Comparison of ENCODE assay signal across 13 cellular contexts in the genomic region with DNA sequence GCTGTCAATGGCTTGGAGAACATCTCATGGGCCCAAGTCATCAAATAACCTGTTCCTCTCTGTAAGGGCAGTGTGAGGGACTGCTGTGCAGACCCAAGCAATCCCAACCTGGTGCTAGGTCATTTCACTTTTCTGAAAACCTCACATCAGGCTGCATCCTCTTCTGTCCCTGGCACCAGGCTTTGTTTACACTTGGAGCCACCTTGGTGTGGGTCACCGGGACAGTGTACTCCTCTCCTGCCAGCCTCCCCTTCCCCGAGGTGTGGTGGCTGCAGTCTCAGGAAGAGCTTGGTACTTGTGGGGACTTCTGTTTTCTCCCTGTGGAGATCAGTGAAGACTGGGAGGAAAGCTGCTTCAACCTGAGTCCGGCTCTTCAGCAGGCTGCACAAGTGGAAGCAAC. TPM values are rescaled to one million over a fixed set of nuclear protein-coding genes. Genes with fewer than 3 reads are reported as not detected.
A peak's percentile ranks its signal among the peaks of the same experiment; 100 is the strongest.
DNase-seq lines count a peak whose midpoint lies in the region; ATAC-seq and TF ChIP-seq lines count a peak whose summit lies in the region.
"Had no signal": no experiment of that assay in that cellular context is flagged by ENCODE, and none has a peak within 500 bp of the region (broad histone marks: within the 10 kb centered on the region; RNA-seq: fewer than 3 reads in every experiment).

No MANE protein-coding gene starts in this region.

- H3K4me1 ChIP-seq in fibroblast of lung (ENCODE audit: control insufficient read depth, extremely low read depth, insufficient read depth, low read length) = peaks cover 17% of the 10 kb centered on the region

- no peak overlapping the region for H3K4me3 ChIP-seq in fibroblast of lung (replicated peaks in 1 of 4; ENCODE audit: control extremely low read depth in 1 of 4, insufficient read depth in 1 of 4, low read depth in 3 of 4, low read length in 4 of 4)

- no peaks in the 10 kb centered on the region for H3K27me3 ChIP-seq in fibroblast of lung (ENCODE audit: control insufficient read depth, insufficient read depth, low read length)
- H3K27me3 ChIP-seq: foreskin keratinocyte had no signal

- no peak overlapping the region for H3K4me2 ChIP-seq in fibroblast of lung (ENCODE audit: extremely low read depth, insufficient read depth, low read length)

- CTCF ChIA-PET in activated CD4-positive, alpha-beta memory T cell treated with anti-CD3 and anti-CD28 coated beads, Interleukin-2, amount 10 ng/mL, durations not matched to agents 7 days and 5 days (lab: Charles Lee) = interaction anchor here (1.7 to 4.2 kb wide), 3 partner anchors 12 to 36 kb away, joined by 3 to 31 read pairs (median 7); partner anchors contain the start of genes PRMT7, SLC7A6 and SLC7A6OS

- no peak for DNase-seq in activated T-cell treated with anti-CD3 and anti-CD28 coated beads, Interleukin-2, amount 50 U/mL, for 72 hours
- DNase-seq in activated T-cell treated with anti-CD3 and anti-CD28 coated beads, Interleukin-2, amount 50 U/mL, for 4 hours = no peak
- no peak for DNase-seq in activated CD4-positive, alpha-beta memory T cell treated with anti-CD3 and anti-CD28 coated beads, Interleukin-2, amount 10 ng/mL, durations not matched to agents 7 days and 5 days
- no peak for DNase-seq in fibroblast of lung (ENCODE audit: low read depth in 2 of 2)
- no peak for DNase-seq in stimulated activated effector memory CD8-positive, alpha-beta T cell treated with anti-CD3 and anti-CD28 coated beads, Interleukin-12 subunit alpha, Interleukin-12 subunit beta, amount 100 ng/mL, for 72 hours (ENCODE audit: low spot score in 2 of 2)
- DNase-seq in kidney glomerular epithelial cell (lab: John Stamatoyannopoulos, UW) = no peak
- no peak for DNase-seq in glomerular visceral epithelial cell (ENCODE audit: extremely low spot score)
- no peak for DNase-seq in NCI-H146 treated with DMSO at 0.1 percent for 48 hours (lab: John Stamatoyannopoulos, UW; ENCODE audit: unreplicated experiment)
- DNase-seq: activated naive CD4-positive, alpha-beta T cell treated with anti-CD3 and anti-CD28 coated beads, Interleukin-2, amount 50 U/mL, for 16 hours; cortex of kidney; stimulated activated CD4-positive, alpha-beta T cell treated with anti-CD3 and anti-CD28 coated beads, Interleukin-15, amount 100 ng/mL, for 24 hours had no signal

- ATAC-seq in activated T-cell treated with anti-CD3 and anti-CD28 coated beads, Interleukin-2, amount 50 U/mL, for 72 hours (replicated peaks in 1 of 2) = no peak
- no peak for ATAC-seq in activated T-cell treated with anti-CD3 and anti-CD28 coated beads, Interleukin-2, amount 50 U/mL, for 4 hours
- ATAC-seq in stimulated activated effector memory CD8-positive, alpha-beta T cell treated with anti-CD3 and anti-CD28 coated beads, Interleukin-12 subunit alpha, Interleukin-12 subunit beta, amount 100 ng/mL, for 72 hours = no peak
- ATAC-seq: left lobe of liver had no signal

- peaks cover 29% of the 10 kb centered on the region for H3K36me3 ChIP-seq in fibroblast of lung (ENCODE audit: control insufficient read depth, insufficient read depth, low read length)

- H3K9ac ChIP-seq in fibroblast of lung (ENCODE audit: insufficient read depth, low read length) = no peak overlapping the region

- H3K9me3 Mint-ChIP-seq in activated T-cell treated with anti-CD3 and anti-CD28 coated beads, Interleukin-2, amount 50 U/mL, for 72 hours = no peaks in the 10 kb centered on the region
- no peaks in the 10 kb centered on the region for H3K9me3 Mint-ChIP-seq in activated T-cell treated with anti-CD3 and anti-CD28 coated beads, Interleukin-2, amount 50 U/mL, for 4 hours
- H3K9me3 Mint-ChIP-seq in activated CD4-positive, alpha-beta memory T cell treated with anti-CD3 and anti-CD28 coated beads, Interleukin-2, amount 10 ng/mL, durations not matched to agents 7 days and 5 days = no peaks in the 10 kb centered on the region
- no peaks in the 10 kb centered on the region for H3K9me3 Mint-ChIP-seq in stimulated activated effector memory CD8-positive, alpha-beta T cell treated with anti-CD3 and anti-CD28 coated beads, Interleukin-12 subunit alpha, Interleukin-12 subunit beta, amount 100 ng/mL, for 72 hours

- H3K9me3 ChIP-seq in fibroblast of lung (ENCODE audit: control insufficient read depth, insufficient read depth, low read depth, low read length) = no peaks in the 10 kb centered on the region

- H4K20me1 ChIP-seq in fibroblast of lung (ENCODE audit: control insufficient read depth, extremely low read depth, insufficient read depth, low read length) = no peaks in the 10 kb centered on the region

- no peaks in the 10 kb centered on the region for H3K79me2 ChIP-seq in fibroblast of lung (ENCODE audit: control insufficient read depth, insufficient read depth, low read length)

- no peak overlapping the region for H3K4me3 Mint-ChIP-seq in activated T-cell treated with anti-CD3 and anti-CD28 coated beads, Interleukin-2, amount 50 U/mL, for 72 hours
- no peak overlapping the region for H3K4me3 Mint-ChIP-seq in activated T-cell treated with anti-CD3 and anti-CD28 coated beads, Interleukin-2, amount 50 U/mL, for 4 hours
- no peak overlapping the region for H3K4me3 Mint-ChIP-seq in activated CD4-positive, alpha-beta memory T cell treated with anti-CD3 and anti-CD28 coated beads, Interleukin-2, amount 10 ng/mL, durations not matched to agents 7 days and 5 days
- H3K4me3 Mint-ChIP-seq in stimulated activated effector memory CD8-positive, alpha-beta T cell treated with anti-CD3 and anti-CD28 coated beads, Interleukin-12 subunit alpha, Interleukin-12 subunit beta, amount 100 ng/mL, for 72 hours = no peak overlapping the region

- peaks cover 13 to 45% of the 10 kb centered on the region in 2 donors for H3K36me3 Mint-ChIP-seq in activated T-cell treated with anti-CD3 and anti-CD28 coated beads, Interleukin-2, amount 50 U/mL, for 72 hours (ENCODE audit: insufficient read depth in 2 of 2)
- peaks cover 59% of the 10 kb centered on the region for H3K36me3 Mint-ChIP-seq in activated T-cell treated with anti-CD3 and anti-CD28 coated beads, Interleukin-2, amount 50 U/mL, for 4 hours (ENCODE audit: insufficient read depth)
- H3K36me3 Mint-ChIP-seq in activated CD4-positive, alpha-beta memory T cell treated with anti-CD3 and anti-CD28 coated beads, Interleukin-2, amount 10 ng/mL, durations not matched to agents 7 days and 5 days (ENCODE audit: low read depth) = peaks cover 82% of the 10 kb centered on the region
- H3K36me3 Mint-ChIP-seq in stimulated activated effector memory CD8-positive, alpha-beta T cell treated with anti-CD3 and anti-CD28 coated beads, Interleukin-12 subunit alpha, Interleukin-12 subunit beta, amount 100 ng/mL, for 72 hours = peaks cover 100% of the 10 kb centered on the region

- peak overlapping the region; percentile 30 for H3K27ac ChIP-seq in fibroblast of lung (ENCODE audit: insufficient read depth, low read length)

- H2AFZ ChIP-seq in fibroblast of lung (ENCODE audit: low read length) = no peak overlapping the region

- POLR2A ChIA-PET in activated CD4-positive, alpha-beta memory T cell treated with anti-CD3 and anti-CD28 coated beads, Interleukin-2, amount 10 ng/mL, durations not matched to agents 7 days and 5 days (lab: Charles Lee) = interaction anchor here (1.1 to 9.4 kb wide), 5 partner anchors 11 to 53 kb away, joined by 3 to 85 read pairs (median 6); partner anchors contain the start of genes PLA2G15, PRMT7, SLC7A6 and SLC7A6OS

- no peaks in the 10 kb centered on the region for H3K27me3 Mint-ChIP-seq in activated T-cell treated with anti-CD3 and anti-CD28 coated beads, Interleukin-2, amount 50 U/mL, for 72 hours (ENCODE audit: low read depth)
- no peaks in the 10 kb centered on the region for H3K27me3 Mint-ChIP-seq in activated T-cell treated with anti-CD3 and anti-CD28 coated beads, Interleukin-2, amount 50 U/mL, for 4 hours (ENCODE audit: low read depth)
- no peaks in the 10 kb centered on the region for H3K27me3 Mint-ChIP-seq in activated CD4-positive, alpha-beta memory T cell treated with anti-CD3 and anti-CD28 coated beads, Interleukin-2, amount 10 ng/mL, durations not matched to agents 7 days and 5 days

- no peak for TF ChIP-seq CTCF in fibroblast of lung (conservative IDR thresholded peaks at IDR 0.05 in 1 of 2, IDR thresholded peaks at IDR 0.05 in 1 of 2; ENCODE audit: low read depth in 1 of 2, low read length in 2 of 2)

- H3K27ac Mint-ChIP-seq in activated T-cell treated with anti-CD3 and anti-CD28 coated beads, Interleukin-2, amount 50 U/mL, for 72 hours = peak overlapping the region; percentile 48
- peak overlapping the region; percentile 19 for H3K27ac Mint-ChIP-seq in activated CD4-positive, alpha-beta memory T cell treated with anti-CD3 and anti-CD28 coated beads, Interleukin-2, amount 10 ng/mL, durations not matched to agents 7 days and 5 days
- H3K27ac Mint-ChIP-seq in stimulated activated effector memory CD8-positive, alpha-beta T cell treated with anti-CD3 and anti-CD28 coated beads, Interleukin-12 subunit alpha, Interleukin-12 subunit beta, amount 100 ng/mL, for 72 hours = peak overlapping the region; percentile 29

- H3K4me1 Mint-ChIP-seq in activated T-cell treated with anti-CD3 and anti-CD28 coated beads, Interleukin-2, amount 50 U/mL, for 72 hours (ENCODE audit: low read depth) = peaks cover 22% of the 10 kb centered on the region
- H3K4me1 Mint-ChIP-seq in activated T-cell treated with anti-CD3 and anti-CD28 coated beads, Interleukin-2, amount 50 U/mL, for 4 hours (ENCODE audit: low read depth) = peaks cover 11% of the 10 kb centered on the region
- H3K4me1 Mint-ChIP-seq in activated CD4-positive, alpha-beta memory T cell treated with anti-CD3 and anti-CD28 coated beads, Interleukin-2, amount 10 ng/mL, durations not matched to agents 7 days and 5 days = peaks cover 14% of the 10 kb centered on the region
- H3K4me1 Mint-ChIP-seq in stimulated activated effector memory CD8-positive, alpha-beta T cell treated with anti-CD3 and anti-CD28 coated beads, Interleukin-12 subunit alpha, Interleukin-12 subunit beta, amount 100 ng/mL, for 72 hours = peaks cover 16% of the 10 kb centered on the region

RNA-seq across cellular contexts. Expression of gene SLC7A6OS, which starts 12.4 kb away (rescaled TPM):
- total RNA-seq in activated T-cell treated with anti-CD3 and anti-CD28 coated beads, Interleukin-2, amount 50 U/mL, for 72 hours = 10 to 100 TPM; 21.9 to 25.8 TPM
- total RNA-seq in activated T-cell treated with anti-CD3 and anti-CD28 coated beads, Interleukin-2, amount 50 U/mL, for 4 hours = 10 to 100 TPM; 19.0 to 27.6 (median 21.5) TPM
- total RNA-seq in activated CD4-positive, alpha-beta memory T cell treated with anti-CD3 and anti-CD28 coated beads, Interleukin-2, amount 10 ng/mL, durations not matched to agents 7 days and 5 days = 10 to 100 TPM; 30.4 to 31.2 TPM
- total RNA-seq in fibroblast of lung = 16.4 and 19.5 TPM in 2 replicates
- polyA plus RNA-seq in fibroblast of lung = 8.7 and 10.0 TPM in 2 replicates
- 8.5 and 9.1 TPM in 2 replicates for polyA plus RNA-seq in fibroblast of lung (2012)
- polyA minus RNA-seq in fibroblast of lung (ENCODE audit: low replicate concordance) = 2.3 and 6.4 TPM in 2 replicates

RNA-seq across cellular contexts. Expression of gene PRMT7, which starts 12.5 kb away (rescaled TPM):
- total RNA-seq in activated T-cell treated with anti-CD3 and anti-CD28 coated beads, Interleukin-2, amount 50 U/mL, for 72 hours = 10 to 100 TPM; 71.2 to 75.9 TPM
- 10 to 100 TPM; 60.3 to 66.8 (median 63.0) TPM for total RNA-seq in activated T-cell treated with anti-CD3 and anti-CD28 coated beads, Interleukin-2, amount 50 U/mL, for 4 hours
- 10 to 100 TPM; 50.4 to 52.2 TPM for total RNA-seq in activated CD4-positive, alpha-beta memory T cell treated with anti-CD3 and anti-CD28 coated beads, Interleukin-2, amount 10 ng/mL, durations not matched to agents 7 days and 5 days
- 39.3 and 44.4 TPM in 2 replicates for total RNA-seq in fibroblast of lung
- polyA plus RNA-seq in fibroblast of lung = 24.0 and 34.0 TPM in 2 replicates
- polyA plus RNA-seq in fibroblast of lung (2012) = 18.4 and 27.6 TPM in 2 replicates
- 28.2 and 62.1 TPM in 2 replicates for polyA minus RNA-seq in fibroblast of lung (ENCODE audit: low replicate concordance)

RNA-seq across cellular contexts. Expression of gene SLC7A6, which starts 34.0 kb away (rescaled TPM):
- 100 to 1,000 TPM in 1 of 2 donors, 10 to 100 TPM in 1; 99.8 to 131 TPM for total RNA-seq in activated T-cell treated with anti-CD3 and anti-CD28 coated beads, Interleukin-2, amount 50 U/mL, for 72 hours
- 100 to 1,000 TPM in 2 of 3 donors, 10 to 100 TPM in 1; 91.3 to 103 (median 103) TPM for total RNA-seq in activated T-cell treated with anti-CD3 and anti-CD28 coated beads, Interleukin-2, amount 50 U/mL, for 4 hours
- total RNA-seq in activated CD4-positive, alpha-beta memory T cell treated with anti-CD3 and anti-CD28 coated beads, Interleukin-2, amount 10 ng/mL, durations not matched to agents 7 days and 5 days = 10 to 100 TPM; 66.7 to 68.9 TPM
- total RNA-seq in fibroblast of lung = 8.5 and 11.9 TPM in 2 replicates
- 16.0 and 19.0 TPM in 2 replicates for polyA plus RNA-seq in fibroblast of lung
- 10.4 and 11.6 TPM in 2 replicates for polyA plus RNA-seq in fibroblast of lung (2012)
- 70.2 and 119 TPM in 2 replicates for polyA minus RNA-seq in fibroblast of lung (ENCODE audit: low replicate concordance)

RNA-seq across cellular contexts. Expression of gene PLA2G15, which starts 53.1 kb away (rescaled TPM):
- 1 to 10 TPM; 6.1 to 7.6 TPM for total RNA-seq in activated T-cell treated with anti-CD3 and anti-CD28 coated beads, Interleukin-2, amount 50 U/mL, for 72 hours
- 10 to 100 TPM in 1 of 3 donors, 1 to 10 TPM in 2; 7.4 to 11.0 (median 7.9) TPM for total RNA-seq in activated T-cell treated with anti-CD3 and anti-CD28 coated beads, Interleukin-2, amount 50 U/mL, for 4 hours
- 1 to 10 TPM; 7.4 to 7.5 TPM for total RNA-seq in activated CD4-positive, alpha-beta memory T cell treated with anti-CD3 and anti-CD28 coated beads, Interleukin-2, amount 10 ng/mL, durations not matched to agents 7 days and 5 days
- total RNA-seq in fibroblast of lung = 14.9 and 28.7 TPM in 2 replicates
- polyA plus RNA-seq in fibroblast of lung = 19.6 and 22.2 TPM in 2 replicates
- 21.6 and 22.2 TPM in 2 replicates for polyA plus RNA-seq in fibroblast of lung (2012)
- polyA minus RNA-seq in fibroblast of lung (ENCODE audit: low replicate concordance) = 42.2 and 49.7 TPM in 2 replicates
